In the genomic region with DNA sequence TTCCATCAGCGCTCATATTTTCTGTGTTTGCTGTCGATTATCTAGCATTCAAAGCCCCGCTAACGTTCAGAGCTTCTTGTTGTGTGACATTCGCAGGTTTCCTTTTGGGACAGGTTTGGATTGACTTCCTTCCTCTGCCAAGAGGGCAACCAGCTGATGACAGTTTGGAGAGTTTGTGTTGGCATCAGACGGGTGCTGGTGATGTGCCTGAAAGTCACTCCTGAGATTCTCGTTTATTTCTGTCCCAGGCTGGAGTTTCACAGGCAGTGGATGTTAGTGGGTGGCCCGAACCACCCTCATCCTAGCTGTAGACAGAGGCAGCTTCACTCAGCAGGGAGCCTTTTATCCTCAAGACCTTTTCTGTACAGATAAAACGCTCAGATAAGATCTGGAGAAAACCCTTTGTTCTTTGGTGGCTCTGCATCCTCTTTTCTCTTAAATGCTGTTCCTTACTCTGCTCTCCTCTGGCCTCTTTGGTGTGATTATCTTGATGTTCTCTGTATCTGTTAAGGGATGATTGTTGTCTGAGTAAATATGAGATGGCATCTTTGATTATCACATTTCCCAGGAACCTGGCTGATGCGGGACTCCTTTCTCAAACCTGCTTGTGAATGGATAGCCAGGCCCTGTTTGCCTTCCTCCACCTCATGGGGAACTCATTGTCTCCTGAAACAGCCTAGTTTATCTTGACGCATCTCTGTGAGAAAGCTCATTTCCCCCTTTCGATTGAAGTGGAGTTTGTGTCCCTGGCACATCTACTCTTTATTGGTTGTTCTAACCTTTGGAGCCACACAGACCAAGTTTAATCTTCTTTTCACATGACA, we compare ENCODE assay signal across 33 cellular contexts. TPM values are rescaled to one million over a fixed set of nuclear protein-coding genes. Genes with fewer than 3 reads are reported as not detected.
A peak's percentile ranks its signal among the peaks of the same experiment; 100 is the strongest.
DNase-seq lines count a peak whose midpoint lies in the region; ATAC-seq, FAIRE-seq and TF ChIP-seq lines count a peak whose summit lies in the region.
"Had no signal": no experiment of that assay in that cellular context is flagged by ENCODE, and none has a peak within 500 bp of the region (broad histone marks: within the 10 kb centered on the region; RNA-seq: fewer than 3 reads in every experiment).

No MANE protein-coding gene starts in this region.

- no peak for FAIRE-seq in HepG2 (lab: Jason Lieb, UNC)
- FAIRE-seq: GM12878, keratinocyte had no signal

- H3K9ac ChIP-seq in liver (ENCODE audit: low read depth in 1 of 2, low read length in 2 of 2) (no peak overlapping the region), HepG2 (ENCODE audit: insufficient read depth, low read depth, low read length) (no peak overlapping the region)

- H3K27me3 ChIP-seq in liver (ENCODE audit: control insufficient read depth in 4 of 4, insufficient read depth in 4 of 4, low read length in 3 of 4) (no peaks in the 10 kb centered on the region), HepG2 (ENCODE audit: control insufficient read depth in 1 of 2, insufficient read depth in 2 of 2, low read length in 2 of 2) (no peaks in the 10 kb centered on the region)
- H3K27me3 ChIP-seq: ovary, SJSA1, vagina had no signal

- H3K4me2 ChIP-seq in HepG2 (ENCODE audit: low read depth, low read length), result no peak overlapping the region

- POLR2A ChIA-PET in HepG2 (lab: Yijun Ruan, JAX), result no interaction called here

- in situ Hi-C loops in HepG2 (cut with HindIII; ENCODE audit: extremely low pct_ligation_motif_present, low pct_unique_long_range_greater_than_20kb), result no loop called here

- no peak overlapping the region for H2AFZ ChIP-seq in HepG2 (ENCODE audit: low read length)

- peaks cover 6% of the 10 kb centered on the region for H3K27me3 Mint-ChIP-seq in activated naive CD8-positive, alpha-beta T cell treated with anti-CD3 and anti-CD28 coated beads, Interleukin-2, amount 50 U/mL, for 24 hours

- no peak overlapping the region for H3K27ac Mint-ChIP-seq in activated naive CD8-positive, alpha-beta T cell treated with anti-CD3 and anti-CD28 coated beads, Interleukin-2, amount 50 U/mL, for 24 hours
- H3K27ac Mint-ChIP-seq: activated CD4-positive, alpha-beta T cell treated with anti-CD3 and anti-CD28 coated beads, Interleukin-2, amount 10 ng/mL, durations not matched to agents 24 days and 14 days; activated naive CD8-positive, alpha-beta T cell treated with anti-CD3 and anti-CD28 coated beads for 36 hours; CD8-positive, alpha-beta T cell; nephron progenitor cell had no signal

- no peaks in the 10 kb centered on the region for H3K4me1 Mint-ChIP-seq in activated naive CD8-positive, alpha-beta T cell treated with anti-CD3 and anti-CD28 coated beads, Interleukin-2, amount 50 U/mL, for 24 hours
- H3K4me1 Mint-ChIP-seq: activated CD4-positive, alpha-beta T cell treated with anti-CD3 and anti-CD28 coated beads, Interleukin-2, amount 10 ng/mL, durations not matched to agents 24 days and 14 days; activated naive CD8-positive, alpha-beta T cell treated with anti-CD3 and anti-CD28 coated beads for 36 hours; stimulated activated naive CD8-positive, alpha-beta T cell treated with anti-CD3 and anti-CD28 coated beads, Interleukin-15, amount 100 ng/mL, for 72 hours had no signal

- no peaks in the 10 kb centered on the region for H3K9me3 Mint-ChIP-seq in activated naive CD8-positive, alpha-beta T cell treated with anti-CD3 and anti-CD28 coated beads, Interleukin-2, amount 50 U/mL, for 24 hours
- H3K9me3 Mint-ChIP-seq: activated CD4-positive, alpha-beta T cell treated with anti-CD3 and anti-CD28 coated beads, Interleukin-2, amount 10 ng/mL, durations not matched to agents 24 days and 14 days; activated naive CD8-positive, alpha-beta T cell treated with anti-CD3 and anti-CD28 coated beads for 36 hours; CD8-positive, alpha-beta T cell; nephron progenitor cell; stimulated activated naive CD8-positive, alpha-beta T cell treated with anti-CD3 and anti-CD28 coated beads, Interleukin-15, amount 100 ng/mL, for 72 hours had no signal

- peaks cover 0 to 5% (median 0%) of the 10 kb centered on the region in 4 donors for H3K36me3 ChIP-seq in liver (ENCODE audit: control insufficient read depth in 4 of 4, insufficient read depth in 3 of 4, low read depth in 1 of 4, low read length in 3 of 4)
- H3K36me3 ChIP-seq in HepG2 (replicated peaks in 1 of 2; ENCODE audit: control insufficient read depth in 1 of 2, insufficient read depth in 2 of 2, low read length in 2 of 2), result no peaks in the 10 kb centered on the region; a peak in 1 of 5 replicates
- H3K36me3 ChIP-seq: ovary, SJSA1, thoracic aorta, vagina, WERI-Rb-1 had no signal

- H3K4me3 Mint-ChIP-seq in activated naive CD8-positive, alpha-beta T cell treated with anti-CD3 and anti-CD28 coated beads, Interleukin-2, amount 50 U/mL, for 24 hours, result no peak overlapping the region
- H3K4me3 Mint-ChIP-seq: activated CD4-positive, alpha-beta T cell treated with anti-CD3 and anti-CD28 coated beads, Interleukin-2, amount 10 ng/mL, durations not matched to agents 24 days and 14 days; activated naive CD8-positive, alpha-beta T cell treated with anti-CD3 and anti-CD28 coated beads for 36 hours; CD8-positive, alpha-beta T cell; nephron progenitor cell; stimulated activated naive CD8-positive, alpha-beta T cell treated with anti-CD3 and anti-CD28 coated beads, Interleukin-15, amount 100 ng/mL, for 72 hours had no signal

- intact Hi-C loops in HepG2 (cut with micrococcal nuclease; ENCODE audit: unreplicated experiment) (no loop called here), left ventricle myocardium superior (cut with micrococcal nuclease) (no loop called here)

- peak in 1 of 2 donors; percentile 25 for TF ChIP-seq RAD21 in liver (IDR thresholded peaks at IDR 0.05)
- TF ChIP-seq RAD21 in HepG2 (CRISPR knock-in tag; IDR thresholded peaks at IDR 0.05), result no peak

- WGBS in liver, result 50% methylated on average over 12 of the region's 12 CpGs
- 92% methylated on average over 12 of the region's 12 CpGs for WGBS in HepG2 (ENCODE audit: low lambda C conversion rate)

- no peak for TF ChIP-seq CTCF in liver (IDR thresholded peaks at IDR 0.05; ENCODE audit: low read depth, low read length, missing input control)
- TF ChIP-seq CTCF in HepG2 (CRISPR knock-in tag; IDR thresholded peaks at IDR 0.05), result no peak

- DNase-seq in HepG2 (ENCODE audit: low spot score) (no peak), SK-N-DZ (ENCODE audit: low spot score) (peak; percentile 35), left ventricle myocardium superior (peak; percentile 61), NCI-H774 (lab: John Stamatoyannopoulos, UW) (no peak)
- DNase-seq in activated naive CD8-positive, alpha-beta T cell treated with anti-CD3 and anti-CD28 coated beads, Interleukin-2, amount 50 U/mL, for 24 hours, result no peak
- DNase-seq in stimulated activated naive CD8-positive, alpha-beta T cell treated with anti-CD3 and anti-CD28 coated beads, Interleukin-15, Interleukin-2, amounts not matched to agents 100 U/mL and 50 U/mL, for 24 hours, result no peak
- DNase-seq: activated CD4-positive, alpha-beta T cell treated with anti-CD3 and anti-CD28 coated beads, Interleukin-2, amount 10 ng/mL, durations not matched to agents 24 days and 14 days; activated CD8-positive, alpha-beta memory T cell treated with anti-CD3 and anti-CD28 coated beads for 24 hours; activated effector memory CD4-positive, alpha-beta T cell treated with Interleukin-2 at 50 U/mL for 16 hours; activated naive CD8-positive, alpha-beta T cell treated with anti-CD3 and anti-CD28 coated beads for 36 hours; activated T-cell treated with anti-CD3 and anti-CD28 coated beads, Interleukin-2, amount 50 U/mL, for 1 hour; aorta; CD8-positive, alpha-beta T cell; effector memory CD4-positive, alpha-beta T cell; erythroblast; GOT3; NCI-H1694; NCI-H446 treated with DMSO at 0.1 percent for 48 hours; nephron progenitor cell; ovary; retina; stimulated activated CD8-positive, alpha-beta memory T cell treated with anti-CD3 and anti-CD28 coated beads, Interleukin-4, amount 100 ng/mL, for 48 hours; stimulated activated naive CD8-positive, alpha-beta T cell treated with anti-CD3 and anti-CD28 coated beads, Interleukin-15, amount 100 ng/mL, for 72 hours; T1000; WERI-Rb-1 had no signal

- no TSS peak for BruUV-seq in HepG2 (replicated peaks; lab: Mats Ljungman, UMichigan)

- no peaks in the 10 kb centered on the region for H3K36me3 Mint-ChIP-seq in activated naive CD8-positive, alpha-beta T cell treated with anti-CD3 and anti-CD28 coated beads, Interleukin-2, amount 50 U/mL, for 24 hours (ENCODE audit: low read depth)
- H3K36me3 Mint-ChIP-seq: activated naive CD8-positive, alpha-beta T cell treated with anti-CD3 and anti-CD28 coated beads for 36 hours; CD8-positive, alpha-beta T cell had no signal

- no peaks in the 10 kb centered on the region for H4K20me1 ChIP-seq in HepG2 (ENCODE audit: insufficient read depth, low read length)

- TF ChIP-seq POLR2A in HepG2 (IDR thresholded peaks at IDR 0.05; ENCODE audit: insufficient read depth in 1 of 2, low read depth in 2 of 2, low read length in 2 of 2), result no peak

- H3K9me3 ChIP-seq in liver (ENCODE audit: control insufficient read depth in 4 of 4, low read length in 3 of 4) (no peaks in the 10 kb centered on the region), HepG2 (ENCODE audit: low read length) (no peaks in the 10 kb centered on the region)
- H3K9me3 ChIP-seq: ovary, SJSA1, thoracic aorta, vagina had no signal

- H3K4me1 ChIP-seq in liver (ENCODE audit: control insufficient read depth in 4 of 4, insufficient read depth in 4 of 4, low read length in 3 of 4) (peaks cover 2 to 32% (median 12%) of the 10 kb centered on the region in 4 donors), HepG2 (ENCODE audit: insufficient read depth, low read length) (peaks cover 33% of the 10 kb centered on the region)

- no peaks in the 10 kb centered on the region for H3K79me2 ChIP-seq in HepG2 (ENCODE audit: insufficient read depth, low read length)

- TF ChIP-seq EP300 in HepG2 (IDR thresholded peaks at IDR 0.05; ENCODE audit: low read depth in 2 of 2, low read length in 2 of 2) (no peak), HepG2 (CRISPR knock-in tag; IDR thresholded peaks at IDR 0.05; ENCODE audit: borderline replicate concordance) (no peak)

- ATAC-seq in HepG2 (no peak), left ventricle myocardium superior (peak; percentile 91), HG03432 (IDR thresholded peaks at IDR 0.05; ENCODE audit: unreplicated experiment) (no peak)
- ATAC-seq in activated naive CD8-positive, alpha-beta T cell treated with anti-CD3 and anti-CD28 coated beads, Interleukin-2, amount 50 U/mL, for 24 hours, result no peak
- no peak for ATAC-seq in stimulated activated naive CD8-positive, alpha-beta T cell treated with anti-CD3 and anti-CD28 coated beads, Interleukin-15, Interleukin-2, amounts not matched to agents 100 U/mL and 50 U/mL, for 24 hours
- ATAC-seq: CD8-positive, alpha-beta T cell; GM12878; stimulated activated naive CD8-positive, alpha-beta T cell treated with anti-CD3 and anti-CD28 coated beads, Interleukin-15, amount 100 ng/mL, for 72 hours had no signal

- CTCF ChIA-PET in HepG2 (lab: Yijun Ruan, JAX; ENCODE audit: low intra/inter-chr PET ratio, low total read pairs), result no interaction called here

- no peak overlapping the region for H3K4me3 ChIP-seq in liver (ENCODE audit: low read depth in 1 of 3, low read length in 3 of 3)
- H3K4me3 ChIP-seq in HepG2 (replicated peaks in 1 of 3; ENCODE audit: insufficient read depth in 1 of 3, low read depth in 2 of 3, low read length in 3 of 3), result no peak overlapping the region
- H3K4me3 ChIP-seq: coronary artery, GM12878, ovary, SJSA1, thoracic aorta, vagina had no signal

- H3K27ac ChIP-seq in liver (ENCODE audit: low read depth in 1 of 2, low read length in 2 of 2) (peak overlapping the region; percentile 11 to 55), HepG2 (ENCODE audit: extremely low read length, insufficient read depth, low read length) (no peak overlapping the region)
- H3K27ac ChIP-seq: coronary artery, ovary, SJSA1, thoracic aorta, vagina, WERI-Rb-1 had no signal

RNA-seq across cellular contexts. Expression of a gene that starts 35.9 kb away (rescaled TPM):
- total RNA-seq in liver (10 to 100 TPM; 19.3 to 31.9 TPM), HepG2 (2016; rRNA removed; fragmentation: Illumina TruSeq; extraction: Trizol) (15.6 and 16.2 TPM in 2 replicates), left ventricle myocardium superior (15.2 TPM)
- polyA plus RNA-seq in liver (10 to 100 TPM; 12.0 to 12.9 TPM), HepG2 (2011; rRNA removed) (5.6 and 6.2 TPM in 2 replicates)
- 7.7 and 9.4 TPM in 2 replicates for total RNA-seq in HepG2 (2016; cell fraction: cytosol; rRNA removed; fragmentation: Illumina TruSeq; extraction: Trizol; ENCODE audit: low read depth)
- 14.2 and 15.2 TPM in 2 replicates for total RNA-seq in HepG2 (2016; cell fraction: insoluble cytoplasmic fraction; rRNA removed; fragmentation: Illumina TruSeq; extraction: Trizol)
- total RNA-seq in HepG2 (2016; cell fraction: membrane; rRNA removed; fragmentation: Illumina TruSeq; extraction: Trizol), result 8.3 and 8.9 TPM in 2 replicates
- 15.2 and 18.4 TPM in 2 replicates for total RNA-seq in HepG2 (2016; cell fraction: nucleus; rRNA removed; fragmentation: Illumina TruSeq; extraction: Trizol)
- 3.3 and 4.1 TPM in 2 replicates for polyA plus RNA-seq in HepG2 (2011; cell fraction: cytosol; rRNA removed)
- 8.2 and 8.8 TPM in 2 replicates for polyA plus RNA-seq in HepG2 (2011; cell fraction: nucleus; rRNA removed)
- 5.6 and 8.0 TPM in 2 replicates for polyA plus RNA-seq in HepG2 (2012)
- 0.40 and 0.80 TPM in 2 replicates for polyA plus RNA-seq in HepG2 (2016; cell fraction: cytosol; fragmentation: Illumina TruSeq; extraction: Trizol; ENCODE audit: low read depth)
- polyA plus RNA-seq in HepG2 (2016; cell fraction: insoluble cytoplasmic fraction; fragmentation: Illumina TruSeq; extraction: Trizol; ENCODE audit: low read depth), result 10.1 and 12.1 TPM in 2 replicates
- 1.1 and 1.4 TPM in 2 replicates for polyA plus RNA-seq in HepG2 (2016; cell fraction: membrane; fragmentation: Illumina TruSeq; extraction: Trizol; ENCODE audit: low read depth)
- 16.9 and 17.7 TPM in 2 replicates for polyA plus RNA-seq in HepG2 (2016; cell fraction: nucleus; fragmentation: Illumina TruSeq; extraction: Trizol; ENCODE audit: insufficient read depth, low read depth)
- 12.1 TPM in 1 of 2 replicates, not detected in the other for polyA minus RNA-seq in HepG2 (2011; rRNA and poly(A)+ RNA removed; ENCODE audit: low replicate concordance)
- 7.9 and 9.0 TPM in 2 replicates for polyA minus RNA-seq in HepG2 (2011; cell fraction: cytosol; rRNA and poly(A)+ RNA removed)
- polyA minus RNA-seq in HepG2 (2011; cell fraction: nucleus; rRNA and poly(A)+ RNA removed), result 17.5 and 18.3 TPM in 2 replicates
- polyA plus RNA-seq in SK-N-DZ (2014; cell fraction: cytosol; rRNA removed), result 0.21 and 0.23 TPM in 2 replicates
- polyA plus RNA-seq in SK-N-DZ (2014; cell fraction: nucleus; rRNA removed), result 0.04 and 0.23 TPM in 2 replicates
- total RNA-seq: activated CD4-positive, alpha-beta T cell treated with anti-CD3 and anti-CD28 coated beads, Interleukin-2, amount 10 ng/mL, durations not matched to agents 24 days and 14 days; activated naive CD8-positive, alpha-beta T cell treated with anti-CD3 and anti-CD28 coated beads for 36 hours; CD8-positive, alpha-beta T cell had no signal

Comparison
In these comparisons a context has a peak if more than half of its experiments do, and no peak if none do; other contexts are left out.
1. DNase-seq: peak in SK-N-DZ (single experiment) and left ventricle myocardium superior (single experiment); none in HepG2 (single experiment), activated naive CD8-positive, alpha-beta T cell treated with anti-CD3 and anti-CD28 coated beads, Interleukin-2, amount 50 U/mL, for 24 hours (single experiment), stimulated activated naive CD8-positive, alpha-beta T cell treated with anti-CD3 and anti-CD28 coated beads, Interleukin-15, Interleukin-2, amounts not matched to agents 100 U/mL and 50 U/mL, for 24 hours (single experiment) and NCI-H774 (single experiment).